ENCODE assay signal across 11 cellular contexts in genomic region chr9:137123952-137124462, GRCh38. TPM values are rescaled to one million over a fixed set of nuclear protein-coding genes. Genes with fewer than 3 reads are reported as not detected.
"Had no signal": no experiment of that assay in that cellular context is flagged by ENCODE, and none has a peak within 500 bp of the region (broad histone marks: within the 10 kb centered on the region; RNA-seq: fewer than 3 reads in every experiment).

No MANE protein-coding gene starts in this region.

RNA-seq across cellular contexts. Expression of gene GRIN1, which starts 14.9 kb away (rescaled TPM):
- total RNA-seq: fibroblast of villous mesenchyme; gastrocnemius medialis; heart right ventricle; left lobe of liver; naive thymus-derived CD8-positive, alpha-beta T cell; osteoblast; psoas muscle; right lobe of liver had no signal
- polyA plus RNA-seq: heart right ventricle; naive thymus-derived CD8-positive, alpha-beta T cell had no signal

RNA-seq across cellular contexts. Expression of gene LRRC26, which starts 45.8 kb away (rescaled TPM):
- total RNA-seq: esophagus muscularis mucosa; fibroblast of villous mesenchyme; gastrocnemius medialis; heart right ventricle; left lobe of liver; naive thymus-derived CD8-positive, alpha-beta T cell; osteoblast; psoas muscle; upper lobe of right lung; vagina had no signal
- polyA plus RNA-seq: heart right ventricle; naive thymus-derived CD8-positive, alpha-beta T cell; psoas muscle had no signal
